In genomic region chr7:74018261-74018660, GRCh38 we compare ENCODE assay signal across 18 cellular contexts. TPM values are rescaled to one million over a fixed set of nuclear protein-coding genes. Genes with fewer than 3 reads are reported as not detected.
DNase-seq lines count a peak whose midpoint lies in the region; ATAC-seq and TF ChIP-seq lines count a peak whose summit lies in the region.
"Had no signal": no experiment of that assay in that cellular context is flagged by ENCODE, and none has a peak within 500 bp of the region (broad histone marks: within the 10 kb centered on the region; RNA-seq: fewer than 3 reads in every experiment).

No MANE protein-coding gene starts in this region.

- dilution Hi-C loops in IMR-90 (cut with HindIII; ENCODE audit: low sequenced_read_pairs, unreplicated experiment) = no loop called here

- no peak overlapping the region; the same call in 1 of the 2 replicates for H3K18ac ChIP-seq in IMR-90 (ENCODE audit: low read depth, low read length)

- POLR2A ChIA-PET in IMR-90 (lab: Charles Lee; ENCODE audit: unreplicated experiment) = no interaction called here

- peaks cover 5% of the 10 kb centered on the region for H3K9me1 ChIP-seq in IMR-90 (ENCODE audit: insufficient read depth, low read length)

- no peaks in the 10 kb centered on the region for H3K36me3 ChIP-seq in IMR-90 (ENCODE audit: control insufficient read depth, insufficient read depth, low read length)
- H3K36me3 ChIP-seq in esophagus squamous epithelium = no peaks in the 10 kb centered on the region

- H3K4me3 Mint-ChIP-seq in glutamatergic neuron (ENCODE audit: unreplicated experiment) = peak overlapping the region; percentile 11
- peak overlapping the region in 2 of 3 experiments; percentile 43 to 47 for H3K4me3 Mint-ChIP-seq in nephron
- H3K4me3 Mint-ChIP-seq: CD4-positive, alpha-beta memory T cell had no signal

- H4K20me1 ChIP-seq in IMR-90 (ENCODE audit: insufficient read depth, low read length) = no peaks in the 10 kb centered on the region

- no peaks in the 10 kb centered on the region for H3K9me3 ChIP-seq in IMR-90 (ENCODE audit: control insufficient read depth, insufficient read depth, low read length)
- no peaks in the 10 kb centered on the region for H3K9me3 ChIP-seq in esophagus squamous epithelium
- H3K9me3 ChIP-seq: A549 had no signal

- H3K4ac ChIP-seq in IMR-90 (ENCODE audit: low read depth, low read length) = no peak overlapping the region

- H3K27ac Mint-ChIP-seq in glutamatergic neuron (ENCODE audit: unreplicated experiment) (no peak overlapping the region), nephron (peak overlapping the region; percentile 39 to 86 (median 70))
- H3K27ac Mint-ChIP-seq: CD4-positive, alpha-beta memory T cell had no signal

- no peak overlapping the region for H2AFZ ChIP-seq in IMR-90 (replicated peaks; ENCODE audit: low read length, poor library complexity)

- H3K14ac ChIP-seq in IMR-90 (replicated peaks; ENCODE audit: low read depth, low read length) = peak overlapping the region; percentile 40; the same call in 1 of the 2 replicates

- no peak overlapping the region for H3K9ac ChIP-seq in IMR-90 (ENCODE audit: low read depth, low read length)

- no peak overlapping the region; the same call in 1 of the 2 replicates for H3K23ac ChIP-seq in IMR-90 (ENCODE audit: low read depth, low read length)

- TF ChIP-seq RAD21 in IMR-90 (IDR thresholded peaks at IDR 0.05; ENCODE audit: low read length) = no peak

- H4K91ac ChIP-seq in IMR-90 (ENCODE audit: insufficient read depth, low read depth, low read length) = no peak overlapping the region

- H3K9me3 Mint-ChIP-seq in glutamatergic neuron (ENCODE audit: unreplicated experiment) (no peaks in the 10 kb centered on the region), nephron (no peaks in the 10 kb centered on the region)

- no peak overlapping the region for H3K56ac ChIP-seq in IMR-90 (ENCODE audit: extremely low read depth, insufficient read depth, low read length)

- TF ChIP-seq CTCF in IMR-90 (conservative IDR thresholded peaks at IDR 0.05; ENCODE audit: low read depth, low read length) (no peak), glutamatergic neuron (IDR thresholded peaks at IDR 0.05; ENCODE audit: partially characterized antibody, unreplicated experiment) (no peak), nephron (IDR thresholded peaks at IDR 0.05; ENCODE audit: unreplicated experiment in 3 of 3) (no peak), esophagus squamous epithelium (IDR thresholded peaks at IDR 0.05) (no peak)

- no peak overlapping the region for H2AK9ac ChIP-seq in IMR-90 (replicated peaks; ENCODE audit: low read depth, low read length, poor library complexity)

- H3K27me3 ChIP-seq in IMR-90 (ENCODE audit: control insufficient read depth, insufficient read depth, low read length) (no peaks in the 10 kb centered on the region), esophagus squamous epithelium (peaks cover 0 to 28% (median 0%) of the 10 kb centered on the region in 4 donors)

- H3K4me3 ChIP-seq in IMR-90 (ENCODE audit: insufficient read depth, low read depth, low read length) (no peak overlapping the region), esophagus squamous epithelium (no peak overlapping the region)
- H3K4me3 ChIP-seq: A549, GM12878 had no signal

- H3K4me1 ChIP-seq in IMR-90 (ENCODE audit: control insufficient read depth, insufficient read depth, low read length) = peaks cover 9% of the 10 kb centered on the region
- peaks cover 13 to 32% (median 23%) of the 10 kb centered on the region in 3 donors for H3K4me1 ChIP-seq in esophagus squamous epithelium

- in situ Hi-C loops in IMR-90 (cut with MboI; ENCODE audit: low sequenced_read_pairs) = no loop called here

- H4K5ac ChIP-seq in IMR-90 (ENCODE audit: low read depth, low read length) = no peak overlapping the region

- DNase-seq in IMR-90 = no peak
- DNase-seq in NCI-H1694 treated with DMSO at 0.1 percent for 48 hours (lab: John Stamatoyannopoulos, UW) = peak; percentile 82
- no peak for DNase-seq in glutamatergic neuron
- DNase-seq in DMS 273 treated with DMSO at 0.1 percent for 48 hours (lab: John Stamatoyannopoulos, UW) = no peak
- no peak for DNase-seq in esophagus squamous epithelium (lab: John Stamatoyannopoulos, UW)
- DNase-seq in cardiac septum (ENCODE audit: low spot score) = no peak
- no peak for DNase-seq in CD1c-positive myeloid dendritic cell (ENCODE audit: extremely low spot score)
- DNase-seq: AML-193; CD4-positive, alpha-beta memory T cell; DMS53; DND-41; EL; GOT3; H7 had no signal

- TF ChIP-seq POLR2A in IMR-90 (IDR thresholded peaks at IDR 0.05; ENCODE audit: low read depth, low read length) (no peak), esophagus squamous epithelium (IDR thresholded peaks at IDR 0.05) (no peak)

- no TSS peak for BruUV-seq in IMR-90 (replicated peaks; lab: Mats Ljungman, UMichigan)

- H3K79me1 ChIP-seq in IMR-90 (ENCODE audit: low read depth in 1 of 2, low read length in 2 of 2) = no peaks in the 10 kb centered on the region

- intact Hi-C loops in IMR-90 (cut with micrococcal nuclease) = no loop called here
- intact Hi-C loops in esophagus squamous epithelium (cut with DNase I) = no loop called here
- intact Hi-C loops in cardiac septum (cut with DNase I) = no loop called here

- H3K27me3 Mint-ChIP-seq in glutamatergic neuron (ENCODE audit: unreplicated experiment) (peaks cover 6% of the 10 kb centered on the region), nephron (ENCODE audit: low read depth) (peaks cover 26% of the 10 kb centered on the region)

- peak overlapping the region; percentile 9; the same call in 1 of the 2 replicates for H3K27ac ChIP-seq in IMR-90 (ENCODE audit: insufficient read depth, low read length)
- no peak overlapping the region for H3K27ac ChIP-seq in esophagus squamous epithelium
- H3K27ac ChIP-seq: A549, C4-2B had no signal

- H3K4me2 ChIP-seq in IMR-90 (ENCODE audit: low read depth, low read length) = no peak overlapping the region; the same call in 1 of the 2 replicates
- H3K4me2 ChIP-seq: A549 had no signal

- H2BK15ac ChIP-seq in IMR-90 (ENCODE audit: low read depth, low read length) = no peak overlapping the region

- 0 out of 2 replicates have a peak overlapping the region, but pooled peaks have one; percentile 1 for H2BK20ac ChIP-seq in IMR-90 (ENCODE audit: low read depth, low read length)

- H3K36me3 Mint-ChIP-seq in glutamatergic neuron (ENCODE audit: unreplicated experiment) (no peaks in the 10 kb centered on the region), nephron (ENCODE audit: low read depth) (no peaks in the 10 kb centered on the region)
- H3K36me3 Mint-ChIP-seq: CD4-positive, alpha-beta memory T cell had no signal

- H3K4me1 Mint-ChIP-seq in glutamatergic neuron (ENCODE audit: low read depth, unreplicated experiment) (peaks cover 20% of the 10 kb centered on the region), nephron (peaks cover 26% of the 10 kb centered on the region)
- H3K4me1 Mint-ChIP-seq: CD4-positive, alpha-beta memory T cell had no signal

- H4K8ac ChIP-seq in IMR-90 (ENCODE audit: low read depth in 2 of 2, low read length in 2 of 2) = no peak overlapping the region

- H2BK120ac ChIP-seq in IMR-90 (ENCODE audit: low read depth, low read length) = peak overlapping the region; percentile 38; the same call in 1 of the 2 replicates

- no peak overlapping the region for H2BK5ac ChIP-seq in IMR-90 (ENCODE audit: low read depth, low read length, poor library complexity, severe bottlenecking)

- H2AK5ac ChIP-seq in IMR-90 (ENCODE audit: low read depth, low read length) = no peak overlapping the region

- CTCF ChIA-PET in IMR-90 (lab: Yijun Ruan, JAX) = interaction anchor here (1.0 kb wide), 1 partner anchor 9 kb away, joined by 3 read pairs; no protein-coding TSS in a partner anchor

- ATAC-seq in IMR-90 (ENCODE audit: low read depth) = no peak
- ATAC-seq: A549, GM12878 had no signal

- WGBS in IMR-90 (ENCODE audit: extremely low coverage in 2 of 2, insufficient read length in 1 of 2), 2 experiments = 13% methylated on average over 1 of the region's 4 CpGs; no CpG with 5 or more reads in 1 of the 2 experiments
- 73 to 77% methylated on average over 3 to 4 of the region's 4 CpGs for WGBS in esophagus squamous epithelium, 2 donors

TF ChIP-seq in IMR-90, 13 proteins besides CTCF, POLR2A, EP300 and RAD21:
- no peak for TF ChIP-seq ELK1 (IDR thresholded peaks at IDR 0.05; ENCODE audit: borderline replicate concordance, low read depth, low read length)

RNA-seq across cellular contexts. Expression of gene ELN, which starts 9.7 kb away (rescaled TPM):
- 1.9 and 2.2 TPM in 2 replicates for total RNA-seq in IMR-90 (2012; rRNA removed)
- polyA plus RNA-seq in IMR-90 (2012; rRNA removed) = 14.3 and 15.3 TPM in 2 replicates
- 9.6 and 12.3 TPM in 2 replicates for polyA plus RNA-seq in IMR-90 (2012; cell fraction: cytosol; rRNA removed)
- polyA plus RNA-seq in IMR-90 (2012; cell fraction: nucleus; rRNA removed; ENCODE audit: low replicate concordance) = 5.9 and 15.2 TPM in 2 replicates
- total RNA-seq in glutamatergic neuron (ENCODE audit: unreplicated experiment) = 3.7 TPM
- total RNA-seq in esophagus squamous epithelium = 100 to 1,000 TPM in 1 of 4 donors, 10 to 100 TPM in 2, 1 to 10 TPM in 1; 8.9 to 182 (median 20.3) TPM
- total RNA-seq in cardiac septum = 41.2 TPM
- total RNA-seq: CD4-positive, alpha-beta memory T cell had no signal
- polyA plus RNA-seq: CD4-positive, alpha-beta memory T cell had no signal
